ENCODE assay signal across 11 cellular contexts in the genomic region with DNA sequence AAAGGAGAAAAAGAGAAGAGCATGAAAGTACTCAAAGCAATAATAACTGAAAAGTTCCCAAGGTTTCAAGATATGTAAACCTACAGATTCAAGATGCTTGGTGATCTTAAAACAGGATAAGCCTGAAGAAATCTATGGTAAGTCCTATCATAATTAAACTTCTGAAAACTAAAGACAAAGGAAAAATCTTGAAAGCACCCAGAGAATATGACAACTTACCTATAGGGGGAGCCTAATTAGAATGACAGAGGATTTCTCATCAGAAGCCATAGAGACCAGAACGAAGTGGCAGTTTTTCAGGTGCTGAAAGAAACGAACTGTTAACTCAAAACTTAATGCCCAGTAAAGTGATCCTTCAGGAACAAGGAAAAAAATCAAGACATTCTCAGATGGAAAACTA. TPM values are rescaled to one million over a fixed set of nuclear protein-coding genes. Genes with fewer than 3 reads are reported as not detected.
DNase-seq lines count a peak whose midpoint lies in the region; ATAC-seq and TF ChIP-seq lines count a peak whose summit lies in the region.
"Had no signal": no experiment of that assay in that cellular context is flagged by ENCODE, and none has a peak within 500 bp of the region (broad histone marks: within the 10 kb centered on the region; RNA-seq: fewer than 3 reads in every experiment).

No MANE protein-coding gene starts in this region.

- ATAC-seq in WTC11 (peak; percentile 51; the same call in 1 of the 2 replicates), T-cell (replicated peaks in 1 of 4) (no peak), HG02763 (IDR thresholded peaks at IDR 0.05; ENCODE audit: unreplicated experiment) (no peak), left ventricle myocardium superior (no peak)

- POLR2A ChIA-PET in WTC11 (lab: Charles Lee) (no interaction called here), T-cell (lab: Charles Lee) (no interaction called here)

- no peaks in the 10 kb centered on the region for H3K36me3 Mint-ChIP-seq in WTC11
- peaks cover 12% of the 10 kb centered on the region for H3K36me3 Mint-ChIP-seq in mesothelial cell of epicardium
- H3K36me3 Mint-ChIP-seq in T-cell: no peaks in the 10 kb centered on the region

- intact Hi-C loops in left ventricle myocardium superior (cut with micrococcal nuclease): no loop called here

- H3K27ac Mint-ChIP-seq in WTC11 (no peak overlapping the region), mesothelial cell of epicardium (no peak overlapping the region), T-cell (no peak overlapping the region)

- CTCF ChIA-PET in WTC11 (lab: Charles Lee): interaction anchor here (0.8 kb wide), 1 partner anchor 28 kb away, joined by 4 read pairs; no protein-coding TSS in a partner anchor
- CTCF ChIA-PET in T-cell (lab: Charles Lee): no interaction called here

- no peak for TF ChIP-seq CTCF in WTC11 (IDR thresholded peaks at IDR 0.05)
- TF ChIP-seq CTCF in mesothelial cell of epicardium (IDR thresholded peaks at IDR 0.05; ENCODE audit: unreplicated experiment): peak; percentile 33

- DNase-seq in EH (ENCODE audit: low read depth): peak; percentile 26
- peak; percentile 42 to 78 for DNase-seq in Kasumi-1 (lab: John Stamatoyannopoulos, UW)
- DNase-seq in WTC11 (ENCODE audit: low spot score): no peak
- no peak for DNase-seq in mesothelial cell of epicardium (ENCODE audit: low spot score in 2 of 2, unreplicated experiment in 2 of 2)
- DNase-seq in T-cell: no peak
- DNase-seq in stimulated activated naive CD4-positive, alpha-beta T cell treated with Interleukin-2 at 50 U/mL for 16 hours (lab: John Stamatoyannopoulos, UW): no peak
- no peak for DNase-seq in left ventricle myocardium superior
- DNase-seq: activated CD4-positive, alpha-beta T cell treated with anti-CD3 and anti-CD28 coated beads for 48 hours; aorta; NCI-H510A treated with DMSO at 0.1 percent for 48 hours had no signal

- H3K9me3 Mint-ChIP-seq in WTC11 (no peaks in the 10 kb centered on the region), mesothelial cell of epicardium (peaks cover 24% of the 10 kb centered on the region), T-cell (peaks cover 0 to 9% (median 6%) of the 10 kb centered on the region in 3 donors)

- H3K27me3 Mint-ChIP-seq in WTC11 (ENCODE audit: low read depth) (no peaks in the 10 kb centered on the region), mesothelial cell of epicardium (ENCODE audit: low read depth) (peaks cover 10% of the 10 kb centered on the region), T-cell (peaks cover 42 to 50% of the 10 kb centered on the region in 2 donors)

- H3K4me1 Mint-ChIP-seq in WTC11: peaks cover 5% of the 10 kb centered on the region
- no peaks in the 10 kb centered on the region for H3K4me1 Mint-ChIP-seq in mesothelial cell of epicardium
- H3K4me1 Mint-ChIP-seq in T-cell: no peaks in the 10 kb centered on the region

- H3K4me3 Mint-ChIP-seq in WTC11 (no peak overlapping the region), mesothelial cell of epicardium (no peak overlapping the region), T-cell (no peak overlapping the region)

TF ChIP-seq in WTC11, 78 proteins besides CTCF, POLR2A, EP300 and RAD21 (continues in another document):
- TF ChIP-seq JUN (CRISPR knock-in tag; IDR thresholded peaks at IDR 0.05) (no peak), CREM (CRISPR knock-in tag; IDR thresholded peaks at IDR 0.05) (no peak), IRF1 (CRISPR knock-in tag; IDR thresholded peaks at IDR 0.05) (no peak), IRF2 (CRISPR knock-in tag; IDR thresholded peaks at IDR 0.05; ENCODE audit: borderline replicate concordance, low read depth) (no peak), E2F4 (CRISPR knock-in tag; IDR thresholded peaks at IDR 0.05; ENCODE audit: borderline replicate concordance, low read depth) (no peak), NR2C2 (CRISPR knock-in tag; IDR thresholded peaks at IDR 0.05) (no peak), PREB (CRISPR knock-in tag; IDR thresholded peaks at IDR 0.05; ENCODE audit: borderline replicate concordance) (no peak), GTF2I (CRISPR knock-in tag; conservative IDR thresholded peaks at IDR 0.05) (no peak), ETV6 (CRISPR knock-in tag; IDR thresholded peaks at IDR 0.05) (no peak), CREB1 (CRISPR knock-in tag; IDR thresholded peaks at IDR 0.05) (no peak), FOXP4 (CRISPR knock-in tag; IDR thresholded peaks at IDR 0.05) (no peak)
- TF ChIP-seq, protein P1, sequence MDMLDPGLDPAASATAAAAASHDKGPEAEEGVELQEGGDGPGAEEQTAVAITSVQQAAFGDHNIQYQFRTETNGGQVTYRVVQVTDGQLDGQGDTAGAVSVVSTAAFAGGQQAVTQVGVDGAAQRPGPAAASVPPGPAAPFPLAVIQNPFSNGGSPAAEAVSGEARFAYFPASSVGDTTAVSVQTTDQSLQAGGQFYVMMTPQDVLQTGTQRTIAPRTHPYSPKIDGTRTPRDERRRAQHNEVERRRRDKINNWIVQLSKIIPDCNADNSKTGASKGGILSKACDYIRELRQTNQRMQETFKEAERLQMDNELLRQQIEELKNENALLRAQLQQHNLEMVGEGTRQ (CRISPR knock-in tag; IDR thresholded peaks at IDR 0.05): no peak
- TF ChIP-seq, protein P2, sequence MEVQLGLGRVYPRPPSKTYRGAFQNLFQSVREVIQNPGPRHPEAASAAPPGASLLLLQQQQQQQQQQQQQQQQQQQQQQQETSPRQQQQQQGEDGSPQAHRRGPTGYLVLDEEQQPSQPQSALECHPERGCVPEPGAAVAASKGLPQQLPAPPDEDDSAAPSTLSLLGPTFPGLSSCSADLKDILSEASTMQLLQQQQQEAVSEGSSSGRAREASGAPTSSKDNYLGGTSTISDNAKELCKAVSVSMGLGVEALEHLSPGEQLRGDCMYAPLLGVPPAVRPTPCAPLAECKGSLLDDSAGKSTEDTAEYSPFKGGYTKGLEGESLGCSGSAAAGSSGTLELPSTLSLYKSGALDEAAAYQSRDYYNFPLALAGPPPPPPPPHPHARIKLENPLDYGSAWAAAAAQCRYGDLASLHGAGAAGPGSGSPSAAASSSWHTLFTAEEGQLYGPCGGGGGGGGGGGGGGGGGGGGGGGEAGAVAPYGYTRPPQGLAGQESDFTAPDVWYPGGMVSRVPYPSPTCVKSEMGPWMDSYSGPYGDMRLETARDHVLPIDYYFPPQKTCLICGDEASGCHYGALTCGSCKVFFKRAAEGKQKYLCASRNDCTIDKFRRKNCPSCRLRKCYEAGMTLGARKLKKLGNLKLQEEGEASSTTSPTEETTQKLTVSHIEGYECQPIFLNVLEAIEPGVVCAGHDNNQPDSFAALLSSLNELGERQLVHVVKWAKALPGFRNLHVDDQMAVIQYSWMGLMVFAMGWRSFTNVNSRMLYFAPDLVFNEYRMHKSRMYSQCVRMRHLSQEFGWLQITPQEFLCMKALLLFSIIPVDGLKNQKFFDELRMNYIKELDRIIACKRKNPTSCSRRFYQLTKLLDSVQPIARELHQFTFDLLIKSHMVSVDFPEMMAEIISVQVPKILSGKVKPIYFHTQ (CRISPR knock-in tag; IDR thresholded peaks at IDR 0.05): no peak
- TF ChIP-seq, protein P3, sequence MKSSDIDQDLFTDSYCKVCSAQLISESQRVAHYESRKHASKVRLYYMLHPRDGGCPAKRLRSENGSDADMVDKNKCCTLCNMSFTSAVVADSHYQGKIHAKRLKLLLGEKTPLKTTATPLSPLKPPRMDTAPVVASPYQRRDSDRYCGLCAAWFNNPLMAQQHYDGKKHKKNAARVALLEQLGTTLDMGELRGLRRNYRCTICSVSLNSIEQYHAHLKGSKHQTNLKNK (CRISPR knock-in tag; IDR thresholded peaks at IDR 0.05): no peak

RNA-seq across cellular contexts. Expression of gene XDH, which starts 59.7 kb away (rescaled TPM):
- total RNA-seq in WTC11 (2021) (3.0 to 3.7 TPM (median 3.7 TPM) in 3 replicates), mesothelial cell of epicardium (3.8 to 3.9 TPM (median 3.9 TPM) in 3 replicates), T-cell (under 1 TPM in 2 of 5 donors, not detected in 3; 0.06 to 0.12 TPM), left ventricle myocardium superior (not detected)
- total RNA-seq: aorta had no signal

Comparison
In these comparisons a context has a peak if more than half of its experiments do, and no peak if none do; other contexts are left out.
1. DNase-seq: peak in EH (single experiment) and Kasumi-1 (2 of 2); none in WTC11 (single experiment), mesothelial cell of epicardium (0 of 2), T-cell (0 of 34), stimulated activated naive CD4-positive, alpha-beta T cell treated with Interleukin-2 at 50 U/mL for 16 hours (single experiment) and left ventricle myocardium superior (single experiment).